ENCODE assay signal across 8 cellular contexts in the genomic region with DNA sequence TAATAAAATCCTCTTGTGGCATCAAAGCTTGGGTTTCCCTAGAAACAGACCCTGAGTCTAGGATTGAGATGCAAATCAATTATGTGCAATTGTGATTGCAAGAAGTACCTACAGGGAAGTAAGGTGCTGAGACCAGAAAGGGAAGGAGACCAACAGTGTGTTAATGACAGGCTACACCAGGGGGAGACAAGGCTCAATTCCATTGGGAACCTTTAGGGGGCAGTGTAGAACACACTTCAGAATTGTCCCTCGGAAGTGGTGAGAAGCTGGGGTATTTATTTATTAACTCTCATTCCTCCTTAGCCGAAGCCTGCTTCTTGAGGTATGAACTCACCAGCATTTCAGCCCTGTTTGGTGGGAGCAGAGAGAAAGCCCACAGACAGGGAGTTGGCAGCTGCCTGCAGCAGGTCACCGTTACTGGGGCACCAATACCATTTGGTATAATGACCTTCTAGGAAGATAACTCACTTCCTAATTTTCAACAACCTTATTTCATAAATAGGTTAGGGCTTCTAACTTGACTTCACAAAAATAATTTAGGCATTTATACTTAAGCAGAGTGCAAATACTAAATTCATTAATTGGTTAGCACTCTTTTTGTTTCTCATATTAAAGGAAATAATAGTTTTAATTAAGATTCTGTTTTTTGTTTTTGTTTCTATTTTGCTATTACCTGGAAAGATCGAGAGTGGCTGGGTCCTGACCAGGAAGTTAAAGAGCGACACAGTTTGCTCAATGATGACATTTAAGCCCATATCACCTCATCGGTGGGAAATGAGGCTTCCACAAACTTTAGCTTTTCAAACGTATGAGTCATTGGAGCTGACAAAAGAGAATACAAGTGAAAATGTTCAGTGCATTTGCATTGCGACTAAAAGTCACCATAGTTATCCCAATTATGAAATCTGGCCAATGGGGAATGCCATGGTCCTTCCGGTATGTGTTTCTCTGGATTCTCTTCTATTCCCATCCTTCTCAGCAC.
DNase-seq lines count a peak whose midpoint lies in the region; ATAC-seq, FAIRE-seq and TF ChIP-seq lines count a peak whose summit lies in the region.

No MANE protein-coding gene starts in this region.

- CTCF ChIA-PET in activated CD4-positive, alpha-beta memory T cell treated with anti-CD3 and anti-CD28 coated beads, Interleukin-2, amount 10 ng/mL, durations not matched to agents 7 days and 5 days (lab: Charles Lee) = interaction anchor here (0.9 kb wide), 1 partner anchor 1091 kb away, joined by 4 read pairs; no protein-coding TSS in a partner anchor

- no peaks in the 10 kb centered on the region for H3K9me3 Mint-ChIP-seq in activated CD4-positive, alpha-beta memory T cell treated with anti-CD3 and anti-CD28 coated beads, Interleukin-2, amount 10 ng/mL, durations not matched to agents 7 days and 5 days

- no peak overlapping the region for H3K4me3 Mint-ChIP-seq in activated CD4-positive, alpha-beta memory T cell treated with anti-CD3 and anti-CD28 coated beads, Interleukin-2, amount 10 ng/mL, durations not matched to agents 7 days and 5 days

- no peaks in the 10 kb centered on the region for H3K27me3 Mint-ChIP-seq in activated CD4-positive, alpha-beta memory T cell treated with anti-CD3 and anti-CD28 coated beads, Interleukin-2, amount 10 ng/mL, durations not matched to agents 7 days and 5 days

- no peaks in the 10 kb centered on the region for H3K36me3 Mint-ChIP-seq in activated CD4-positive, alpha-beta memory T cell treated with anti-CD3 and anti-CD28 coated beads, Interleukin-2, amount 10 ng/mL, durations not matched to agents 7 days and 5 days (ENCODE audit: low read depth)

- no peak for FAIRE-seq in small intestine (lab: Jason Lieb, UNC)

- H3K4me1 Mint-ChIP-seq in activated CD4-positive, alpha-beta memory T cell treated with anti-CD3 and anti-CD28 coated beads, Interleukin-2, amount 10 ng/mL, durations not matched to agents 7 days and 5 days = no peaks in the 10 kb centered on the region

- DNase-seq in NCI-H2227 (lab: John Stamatoyannopoulos, UW; ENCODE audit: unreplicated experiment) = peak; percentile 29
- DNase-seq in NCI-H2227 treated with DMSO at 0.1 percent for 48 hours (lab: John Stamatoyannopoulos, UW) = no peak
- peak; percentile 80 for DNase-seq in NB4 (ENCODE audit: low read depth)
- DNase-seq in activated CD4-positive, alpha-beta memory T cell treated with anti-CD3 and anti-CD28 coated beads, Interleukin-2, amount 10 ng/mL, durations not matched to agents 7 days and 5 days = peak; percentile 16
- no peak for DNase-seq in left ventricle myocardium inferior
- DNase-seq in small intestine = peak; percentile 73
- no peak for DNase-seq in middle frontal gyrus (ENCODE audit: extremely low spot score, low spot score)

- peak; percentile 77 for ATAC-seq in GM21447 (IDR thresholded peaks at IDR 0.05; ENCODE audit: unreplicated experiment)

- TF ChIP-seq CTCF in NB4 (IDR thresholded peaks at IDR 0.05; ENCODE audit: low read depth, low read length) = peak; percentile 100
- TF ChIP-seq CTCF in left ventricle myocardium inferior (IDR thresholded peaks at IDR 0.05; ENCODE audit: borderline replicate concordance) = peak; percentile 84

- peaks cover 15% of the 10 kb centered on the region for H3K4me1 ChIP-seq in left ventricle myocardium inferior
- H3K4me1 ChIP-seq in small intestine (ENCODE audit: control insufficient read depth in 2 of 2, insufficient read depth in 1 of 2, low read depth in 1 of 2, low read length in 1 of 2) = no peaks in the 10 kb centered on the region

- H3K27ac ChIP-seq in left ventricle myocardium inferior (replicated peaks) (no peak overlapping the region), small intestine (ENCODE audit: low read depth in 1 of 2, low read length in 1 of 2) (no peak overlapping the region)

- no peak overlapping the region for H3K27ac Mint-ChIP-seq in activated CD4-positive, alpha-beta memory T cell treated with anti-CD3 and anti-CD28 coated beads, Interleukin-2, amount 10 ng/mL, durations not matched to agents 7 days and 5 days

- TF ChIP-seq POLR2A in NB4 (IDR thresholded peaks at IDR 0.05; ENCODE audit: extremely low read depth, insufficient read length) = no peak

- H3K9me3 ChIP-seq in left ventricle myocardium inferior (replicated peaks) = no peaks in the 10 kb centered on the region
- no peaks in the 10 kb centered on the region for H3K9me3 ChIP-seq in small intestine (ENCODE audit: control insufficient read depth, low read depth)

- H3K4me3 ChIP-seq in NB4 (ENCODE audit: low read depth, low read length) (no peak overlapping the region), left ventricle myocardium inferior (no peak overlapping the region), small intestine (ENCODE audit: low read depth in 1 of 2, low read length in 2 of 2) (no peak overlapping the region)

- no peaks in the 10 kb centered on the region for H3K27me3 ChIP-seq in left ventricle myocardium inferior (ENCODE audit: low read depth)
- no peaks in the 10 kb centered on the region for H3K27me3 ChIP-seq in small intestine (ENCODE audit: control insufficient read depth in 2 of 2, insufficient read depth in 2 of 2, low read length in 2 of 2)

- POLR2A ChIA-PET in activated CD4-positive, alpha-beta memory T cell treated with anti-CD3 and anti-CD28 coated beads, Interleukin-2, amount 10 ng/mL, durations not matched to agents 7 days and 5 days (lab: Charles Lee) = no interaction called here

- intact Hi-C loops in left ventricle myocardium inferior (cut with micrococcal nuclease) = no loop called here

- H3K36me3 ChIP-seq in left ventricle myocardium inferior = no peaks in the 10 kb centered on the region
- no peaks in the 10 kb centered on the region for H3K36me3 ChIP-seq in small intestine (ENCODE audit: control insufficient read depth in 2 of 2, insufficient read depth in 2 of 2, low read length in 2 of 2)

- 61 to 64% (median 63%) methylated on average over 9 of the region's 9 CpGs for WGBS in small intestine, 3 donors

Comparison
In these comparisons a context has a peak if more than half of its experiments do, and no peak if none do; other contexts are left out.
1. DNase-seq: peak in NCI-H2227 (single experiment), NB4 (single experiment), activated CD4-positive, alpha-beta memory T cell treated with anti-CD3 and anti-CD28 coated beads, Interleukin-2, amount 10 ng/mL, durations not matched to agents 7 days and 5 days (single experiment) and small intestine (single experiment); none in NCI-H2227 treated with DMSO at 0.1 percent for 48 hours (single experiment), left ventricle myocardium inferior (single experiment) and middle frontal gyrus (single experiment).